In the genomic region with DNA sequence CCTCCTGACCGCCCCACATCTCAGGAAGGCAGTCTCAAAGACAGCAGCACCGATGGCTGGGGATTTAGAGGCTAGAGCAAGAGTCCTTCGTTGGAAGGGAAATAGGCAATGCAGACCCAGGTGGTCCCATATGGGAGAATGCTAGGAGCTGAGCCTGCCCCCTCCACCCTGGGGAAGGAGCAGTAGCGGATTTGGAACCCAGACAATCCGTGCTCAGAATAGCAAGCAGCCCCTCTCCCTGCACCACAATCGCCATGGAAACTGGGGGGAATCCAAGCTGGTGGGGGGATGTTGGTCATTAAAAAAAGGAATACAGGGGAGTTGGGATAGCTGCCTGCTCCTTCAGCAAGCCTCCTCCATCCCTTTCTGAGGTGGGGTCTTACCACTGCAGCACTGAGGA, we compare ENCODE assay signal across 17 cellular contexts.
"Had no signal": no experiment of that assay in that cellular context is flagged by ENCODE, and none has a peak within 500 bp of the region (broad histone marks: within the 10 kb centered on the region; RNA-seq: fewer than 3 reads in every experiment).

No MANE protein-coding gene starts in this region.

- H3K27me3 ChIP-seq: ascending aorta, hepatocyte, right atrium auricular region, thyroid gland, vagina had no signal

- H3K27ac ChIP-seq: ascending aorta, gastroesophageal sphincter, hepatocyte, left ventricle myocardium inferior, right atrium auricular region, thyroid gland, vagina, VCaP had no signal

- H3K4me3 Mint-ChIP-seq: activated CD4-positive, alpha-beta memory T cell treated with anti-CD3 and anti-CD28 coated beads, Interleukin-2, amount 10 ng/mL, durations not matched to agents 7 days and 5 days; activated CD4-positive, alpha-beta T cell treated with anti-CD3 and anti-CD28 coated beads for 36 hours; activated naive CD8-positive, alpha-beta T cell treated with anti-CD3 and anti-CD28 coated beads for 36 hours; activated T-cell treated with anti-CD3 and anti-CD28 coated beads, Interleukin-2, amount 50 U/mL, for 72 hours; effector memory CD8-positive, alpha-beta T cell had no signal

- H3K4me3 ChIP-seq: ascending aorta, gastroesophageal sphincter, hepatocyte, left ventricle myocardium inferior, right atrium auricular region, smooth muscle cell, thyroid gland, vagina had no signal

- H3K27ac Mint-ChIP-seq: activated CD4-positive, alpha-beta memory T cell treated with anti-CD3 and anti-CD28 coated beads, Interleukin-2, amount 10 ng/mL, durations not matched to agents 7 days and 5 days; activated CD4-positive, alpha-beta T cell treated with anti-CD3 and anti-CD28 coated beads for 36 hours; activated naive CD8-positive, alpha-beta T cell treated with anti-CD3 and anti-CD28 coated beads for 36 hours; activated T-cell treated with anti-CD3 and anti-CD28 coated beads, Interleukin-2, amount 50 U/mL, for 72 hours had no signal

- ATAC-seq: activated CD4-positive, alpha-beta T cell treated with anti-CD3 and anti-CD28 coated beads for 36 hours; activated T-cell treated with anti-CD3 and anti-CD28 coated beads, Interleukin-2, amount 50 U/mL, for 72 hours; effector memory CD8-positive, alpha-beta T cell; gastroesophageal sphincter had no signal

- H3K9me3 ChIP-seq: ascending aorta, gastroesophageal sphincter, left ventricle myocardium inferior, right atrium auricular region, thyroid gland, vagina had no signal

- H3K9me3 Mint-ChIP-seq: activated CD4-positive, alpha-beta memory T cell treated with anti-CD3 and anti-CD28 coated beads, Interleukin-2, amount 10 ng/mL, durations not matched to agents 7 days and 5 days; activated naive CD8-positive, alpha-beta T cell treated with anti-CD3 and anti-CD28 coated beads for 36 hours; activated T-cell treated with anti-CD3 and anti-CD28 coated beads, Interleukin-2, amount 50 U/mL, for 72 hours; effector memory CD8-positive, alpha-beta T cell had no signal

- DNase-seq: activated CD4-positive, alpha-beta memory T cell treated with anti-CD3 and anti-CD28 coated beads, Interleukin-2, amount 10 ng/mL, durations not matched to agents 7 days and 5 days; activated CD4-positive, alpha-beta T cell treated with anti-CD3 and anti-CD28 coated beads for 36 hours; activated gamma-delta T cell treated with Interleukin-2 at 50 U/mL for 16 hours; activated naive CD8-positive, alpha-beta T cell treated with anti-CD3 and anti-CD28 coated beads for 36 hours; activated T-cell treated with anti-CD3 and anti-CD28 coated beads, Interleukin-2, amount 50 U/mL, for 72 hours; effector memory CD8-positive, alpha-beta T cell; left ventricle myocardium inferior; mesendoderm; T1000; thyroid gland had no signal

- H3K36me3 ChIP-seq: ascending aorta, left ventricle myocardium inferior, right atrium auricular region, thyroid gland, vagina had no signal

- H2AFZ ChIP-seq: hepatocyte had no signal
